ENCODE assay signal across 17 cellular contexts in the genomic region with DNA sequence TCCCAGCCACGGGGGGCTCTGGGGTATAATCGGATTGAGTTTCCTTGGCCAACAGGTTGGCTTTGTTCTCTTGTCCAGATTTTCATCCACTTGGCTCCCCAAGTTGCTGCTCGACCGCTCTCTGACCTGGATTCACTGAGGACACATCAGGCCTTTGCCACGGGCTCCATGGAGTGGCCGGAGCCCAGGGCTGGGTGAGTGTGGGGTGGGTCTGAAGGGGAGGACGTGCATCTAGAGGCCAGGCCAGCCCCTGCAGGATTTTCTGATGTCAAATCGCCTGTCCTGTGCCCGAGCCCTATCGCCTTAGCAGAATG.
DNase-seq lines count a peak whose midpoint lies in the region; ATAC-seq, FAIRE-seq and TF ChIP-seq lines count a peak whose summit lies in the region.
"Had no signal": no experiment of that assay in that cellular context is flagged by ENCODE, and none has a peak within 500 bp of the region (broad histone marks: within the 10 kb centered on the region; RNA-seq: fewer than 3 reads in every experiment).

No MANE protein-coding gene starts in this region.

- CTCF ChIA-PET in H1 (lab: Charles Lee; ENCODE audit: partially characterized antibody) = interaction anchor here (0.6 to 1.3 kb wide), 2 partner anchors 75 to 362 kb away, joined by 3 to 4 read pairs; no protein-coding TSS in a partner anchor

- peak overlapping the region; percentile 26 for H4K91ac ChIP-seq in H1 (replicated peaks; ENCODE audit: insufficient read length, low read length)

- H3K23ac ChIP-seq in H1 (ENCODE audit: insufficient read length) = no peak overlapping the region

- no peak overlapping the region for H3K56ac ChIP-seq in H1 (replicated peaks; ENCODE audit: insufficient read length, low read depth, low read length)

- in situ Hi-C loops in SK-MEL-5 (cut with HindIII; ENCODE audit: low pct_unique_long_range_greater_than_20kb, low sequenced_read_pairs) = no loop called here

- no peak overlapping the region for H3K14ac ChIP-seq in H1 (ENCODE audit: insufficient read length)

- ATAC-seq in sciatic nerve = peak; percentile 13
- ATAC-seq: A549, HCT116 had no signal

- H3K9me3 Mint-ChIP-seq in immature natural killer cell (no peaks in the 10 kb centered on the region), chondrocyte (ENCODE audit: low read depth) (no peaks in the 10 kb centered on the region)
- H3K9me3 Mint-ChIP-seq: CD8-positive, alpha-beta memory T cell had no signal

- no peak overlapping the region for H3K4me2 ChIP-seq in H1 (ENCODE audit: insufficient read depth in 1 of 2, low read depth in 2 of 2, low read length in 2 of 2)
- H3K4me2 ChIP-seq: A549 had no signal

- H3K18ac ChIP-seq in H1 (ENCODE audit: extremely low read depth, low read length) = no peak overlapping the region

- H3K36me3 Mint-ChIP-seq in immature natural killer cell (no peaks in the 10 kb centered on the region), chondrocyte (ENCODE audit: low read depth) (no peaks in the 10 kb centered on the region)
- H3K36me3 Mint-ChIP-seq: CD8-positive, alpha-beta memory T cell had no signal

- H3K4me1 ChIP-seq in H1 (replicated peaks in 1 of 4; ENCODE audit: control insufficient read depth in 3 of 4, insufficient read depth in 4 of 4, low read length in 3 of 4) = peaks cover 0 to 3% (median under 1%) of the 10 kb centered on the region in 4 experiments; a peak in 1 of 7 replicates
- H3K4me1 ChIP-seq: A549, Caco-2 had no signal

- no peak overlapping the region for H3K4me3 Mint-ChIP-seq in immature natural killer cell
- no peak overlapping the region for H3K4me3 Mint-ChIP-seq in chondrocyte (ENCODE audit: unreplicated experiment)
- H3K4me3 Mint-ChIP-seq: CD8-positive, alpha-beta memory T cell had no signal

- no peak for TF ChIP-seq RAD21 in H1 (IDR thresholded peaks at IDR 0.05 in 1 of 2, conservative IDR thresholded peaks at IDR 0.05 in 1 of 2; ENCODE audit: low read depth in 2 of 2, low read length in 2 of 2)

- H3K4me1 Mint-ChIP-seq in immature natural killer cell (no peaks in the 10 kb centered on the region), chondrocyte (ENCODE audit: low read depth) (peaks cover 10% of the 10 kb centered on the region)
- H3K4me1 Mint-ChIP-seq: CD8-positive, alpha-beta memory T cell had no signal

- TF ChIP-seq CTCF in H1 (IDR thresholded peaks at IDR 0.05; ENCODE audit: control extremely low read depth in 1 of 3, insufficient read depth in 1 of 3, low read depth in 1 of 3, low read length in 3 of 3) (no peak), dorsolateral prefrontal cortex (IDR thresholded peaks at IDR 0.05 in 54 of 56, conservative IDR thresholded peaks at IDR 0.05 in 2 of 56; ENCODE audit: low read depth in 1 of 56, partially characterized antibody in 56 of 56) (no peak), chondrocyte (IDR thresholded peaks at IDR 0.05) (no peak)

- no peak overlapping the region for H3K4ac ChIP-seq in H1 (replicated peaks; ENCODE audit: insufficient read length, low read depth, low read length)

- peak overlapping the region; percentile 43; the same call in 1 of the 2 replicates for H4K8ac ChIP-seq in H1 (ENCODE audit: extremely low read depth, insufficient read depth, low read length)

- H2AFZ ChIP-seq in H1 (ENCODE audit: low read length) = no peak overlapping the region

- H3K4me3 ChIP-seq in H1 (ENCODE audit: extremely low read depth in 1 of 4, insufficient read depth in 2 of 4, low read depth in 3 of 4, low read length in 4 of 4) (no peak overlapping the region), dorsolateral prefrontal cortex (no peak overlapping the region)
- H3K4me3 ChIP-seq: A549 had no signal

- no peak overlapping the region for H2BK15ac ChIP-seq in H1 (ENCODE audit: low read length)

- FAIRE-seq in H1 (lab: Jason Lieb, UNC) = no peak
- FAIRE-seq: A549, GM12892, H54, HepG2, HTR-8/SVneo had no signal

- no peaks in the 10 kb centered on the region for H3K79me1 ChIP-seq in H1 (ENCODE audit: low read depth, low read length)

- no peaks in the 10 kb centered on the region for H3K79me2 ChIP-seq in H1 (ENCODE audit: control insufficient read depth in 1 of 2, insufficient read depth in 2 of 2, low read length in 2 of 2)

- TF ChIP-seq EP300 in H1 (IDR thresholded peaks at IDR 0.05; ENCODE audit: borderline replicate concordance in 1 of 2, low read depth in 2 of 2, low read length in 2 of 2) = no peak

- no peaks in the 10 kb centered on the region for H3K9me3 ChIP-seq in H1 (ENCODE audit: insufficient read depth in 2 of 2, low read depth in 1 of 2, low read length in 1 of 2)
- H3K9me3 ChIP-seq: A549, BE2C, Caco-2 had no signal

- peaks cover 0 to 2% (median 1%) of the 10 kb centered on the region in 3 donors for H3K27me3 Mint-ChIP-seq in immature natural killer cell (ENCODE audit: low read depth in 3 of 3)
- H3K27me3 Mint-ChIP-seq in chondrocyte (ENCODE audit: low read depth) = peaks cover 1% of the 10 kb centered on the region

- 0 out of 2 replicates have a peak overlapping the region, but pooled peaks have one; percentile 29 for H2BK20ac ChIP-seq in H1 (ENCODE audit: low read length)

- H3K27ac Mint-ChIP-seq in immature natural killer cell = no peak overlapping the region
- H3K27ac Mint-ChIP-seq in chondrocyte (ENCODE audit: unreplicated experiment) = no peak overlapping the region
- H3K27ac Mint-ChIP-seq: CD8-positive, alpha-beta memory T cell had no signal

- H3K23me2 ChIP-seq in H1 (ENCODE audit: low read depth, low read length) = no peaks in the 10 kb centered on the region; the same call in 1 of the 2 replicates

- intact Hi-C loops in sciatic nerve (cut with DNase I) = no loop called here
- intact Hi-C loops in dorsolateral prefrontal cortex (cut with DNase I) = no loop called here

- H3K36me3 ChIP-seq in H1 (ENCODE audit: control insufficient read depth in 2 of 4, insufficient read depth in 4 of 4, low read length in 3 of 4) = no peaks in the 10 kb centered on the region
- H3K36me3 ChIP-seq: BE2C had no signal

- no peak overlapping the region for H2AK5ac ChIP-seq in H1 (ENCODE audit: low read depth, low read length)

- H2BK120ac ChIP-seq in H1 (replicated peaks; ENCODE audit: low read depth, low read length) = no peak overlapping the region

- no peak overlapping the region for H4K5ac ChIP-seq in H1 (ENCODE audit: insufficient read length, low read depth, low read length)

- H4K20me1 ChIP-seq in H1 (replicated peaks in 1 of 2; ENCODE audit: control insufficient read depth in 1 of 2, insufficient read depth in 2 of 2, low read length in 2 of 2) = no peaks in the 10 kb centered on the region

- H2BK12ac ChIP-seq in H1 (ENCODE audit: low read depth, low read length) = no peak overlapping the region

- no peak overlapping the region for H3K9ac ChIP-seq in H1 (replicated peaks in 1 of 4; ENCODE audit: extremely low read depth in 1 of 4, low read depth in 3 of 4, low read length in 3 of 4)

- WGBS in H1 (ENCODE audit: extremely low coverage in 1 of 2, insufficient coverage in 1 of 2, insufficient read length in 1 of 2, insufficient replicate concordance in 2 of 2, low coverage in 1 of 2, low lambda C conversion rate in 2 of 2, missing lambda C conversion rate in 1 of 2), 2 experiments = 93% methylated on average over 10 of the region's 10 CpGs; no CpG with 5 or more reads in 1 of the 2 experiments

- H2BK5ac ChIP-seq in H1 (ENCODE audit: low read depth, low read length) = no peak overlapping the region

- no peak for TF ChIP-seq POLR2A in H1 (IDR thresholded peaks at IDR 0.05; ENCODE audit: control extremely low read depth in 1 of 2, low read depth in 2 of 2, low read length in 2 of 2)

- H3K27me3 ChIP-seq in H1 (replicated peaks in 1 of 4; ENCODE audit: control insufficient read depth in 3 of 4, extremely low read depth in 1 of 4, insufficient read depth in 3 of 4, low read length in 3 of 4) (no peaks in the 10 kb centered on the region), dorsolateral prefrontal cortex (no peaks in the 10 kb centered on the region)
- H3K27me3 ChIP-seq: BE2C had no signal

- H3K27ac ChIP-seq in H1 (ENCODE audit: low read depth, low read length) (no peak overlapping the region), dorsolateral prefrontal cortex (peak overlapping the region in 3 of 59 donors; percentile 15 to 21 (median 16))

- POLR2A ChIA-PET in H1 (lab: Charles Lee; ENCODE audit: partially characterized antibody) = interaction anchor here (1.3 kb wide), 1 partner anchor 20 kb away, joined by 4 read pairs; no protein-coding TSS in a partner anchor

- DNase-seq in SK-MEL-5 (ENCODE audit: low read depth, low spot score) = peak; percentile 17
- no peak for DNase-seq in H1 (ENCODE audit: low read depth in 1 of 2, low spot score in 2 of 2)
- DNase-seq in sciatic nerve (ENCODE audit: low spot score) = no peak
- DNase-seq in immature natural killer cell = no peak
- no peak for DNase-seq in dorsolateral prefrontal cortex
- DNase-seq in chondrocyte (ENCODE audit: low spot score) = no peak
- DNase-seq: Caco-2; CD8-positive, alpha-beta memory T cell; DND-41; GDM1 had no signal

TF ChIP-seq in H1, 55 proteins besides CTCF, POLR2A, EP300 and RAD21:
- TF ChIP-seq SP1 (IDR thresholded peaks at IDR 0.05; ENCODE audit: low read depth, low read length) (no peak), SP2 (IDR thresholded peaks at IDR 0.05; ENCODE audit: low read length) (no peak), YY1 (IDR thresholded peaks at IDR 0.05; ENCODE audit: low read depth, low read length) (no peak), TAF1 (IDR thresholded peaks at IDR 0.05; ENCODE audit: low read depth, low read length) (no peak), TBP (IDR thresholded peaks at IDR 0.05; ENCODE audit: low read depth, low read length) (no peak), PHF8 (conservative IDR thresholded peaks at IDR 0.05; ENCODE audit: low read depth, low read length) (no peak), ZNF274 (IDR thresholded peaks at IDR 0.05; ENCODE audit: borderline replicate concordance, extremely low read depth, low read length) (no peak), RXRA (IDR thresholded peaks at IDR 0.05; ENCODE audit: insufficient read depth, low read depth, low read length) (no peak)
- TF ChIP-seq, protein P1, sequence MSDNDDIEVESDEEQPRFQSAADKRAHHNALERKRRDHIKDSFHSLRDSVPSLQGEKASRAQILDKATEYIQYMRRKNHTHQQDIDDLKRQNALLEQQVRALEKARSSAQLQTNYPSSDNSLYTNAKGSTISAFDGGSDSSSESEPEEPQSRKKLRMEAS (IDR thresholded peaks at IDR 0.05) = no peak
